ENCODE assay signal across 1 cellular context in the genomic region with DNA sequence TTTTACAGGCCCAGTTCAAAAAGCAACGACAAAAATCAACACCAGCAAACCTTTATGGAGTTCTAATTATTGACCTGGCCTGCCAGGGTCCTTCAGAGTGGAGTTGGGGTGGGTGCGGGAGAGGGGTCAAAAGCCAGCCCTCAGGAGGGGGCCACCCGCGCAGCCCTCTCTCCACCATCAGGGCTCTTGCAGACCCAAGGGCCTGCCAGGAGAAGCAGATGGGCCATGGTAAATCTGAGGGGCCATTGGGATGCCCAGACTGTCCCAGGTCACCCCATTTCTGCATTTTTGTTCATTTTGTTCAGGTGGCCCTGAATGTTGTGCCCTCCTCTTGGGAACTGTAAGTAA.
TF ChIP-seq lines count a peak whose summit lies in the region.

No MANE protein-coding gene starts in this region.

TF ChIP-seq in SK-N-SH treated with all-trans-retinoic acid at 6 μM for 48 hours, 23 proteins besides CTCF, POLR2A, EP300 and RAD21 (continued from another document):
- TF ChIP-seq, protein P1, sequence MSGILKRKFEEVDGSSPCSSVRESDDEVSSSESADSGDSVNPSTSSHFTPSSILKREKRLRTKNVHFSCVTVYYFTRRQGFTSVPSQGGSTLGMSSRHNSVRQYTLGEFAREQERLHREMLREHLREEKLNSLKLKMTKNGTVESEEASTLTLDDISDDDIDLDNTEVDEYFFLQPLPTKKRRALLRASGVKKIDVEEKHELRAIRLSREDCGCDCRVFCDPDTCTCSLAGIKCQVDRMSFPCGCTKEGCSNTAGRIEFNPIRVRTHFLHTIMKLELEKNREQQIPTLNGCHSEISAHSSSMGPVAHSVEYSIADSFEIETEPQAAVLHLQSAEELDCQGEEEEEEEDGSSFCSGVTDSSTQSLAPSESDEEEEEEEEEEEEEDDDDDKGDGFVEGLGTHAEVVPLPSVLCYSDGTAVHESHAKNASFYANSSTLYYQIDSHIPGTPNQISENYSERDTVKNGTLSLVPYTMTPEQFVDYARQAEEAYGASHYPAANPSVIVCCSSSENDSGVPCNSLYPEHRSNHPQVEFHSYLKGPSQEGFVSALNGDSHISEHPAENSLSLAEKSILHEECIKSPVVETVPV (CRISPR knock-in tag; IDR thresholded peaks at IDR 0.05), result no peak
- no peak for TF ChIP-seq GLIS3 (CRISPR knock-in tag; IDR thresholded peaks at IDR 0.05)
TF ChIP-seq in SK-N-SH treated with all-trans-retinoic acid at 6 μM for 48 hours: peak in this region for 0.
